In the genomic region with DNA sequence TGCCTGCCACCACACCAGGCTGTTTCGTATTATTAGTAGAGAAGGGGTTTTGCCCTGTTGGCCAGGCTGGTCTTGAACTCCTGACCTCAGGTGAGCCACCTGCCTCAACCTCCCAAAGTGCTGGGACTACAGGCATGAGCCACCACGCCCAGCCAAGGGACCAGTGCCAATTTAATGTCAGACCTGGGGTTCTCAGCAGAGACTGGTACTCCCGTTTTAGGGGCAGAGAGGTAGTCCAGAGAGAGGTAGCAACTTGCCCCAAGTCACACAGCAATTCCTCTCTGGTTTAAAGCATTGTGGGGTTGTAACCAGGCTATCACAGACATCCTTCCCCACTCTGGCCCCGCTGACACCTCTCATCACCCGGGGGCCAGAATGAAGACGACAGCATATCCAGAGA, we compare ENCODE assay signal across 19 cellular contexts.
"Had no signal": no experiment of that assay in that cellular context is flagged by ENCODE, and none has a peak within 500 bp of the region (broad histone marks: within the 10 kb centered on the region; RNA-seq: fewer than 3 reads in every experiment).

No MANE protein-coding gene starts in this region.

- H3K9me3 ChIP-seq: gastroesophageal sphincter, heart right ventricle, left ventricle myocardium inferior, suprapubic skin, transverse colon, vagina had no signal

- H3K4me3 Mint-ChIP-seq: activated CD4-positive, alpha-beta memory T cell treated with anti-CD3 and anti-CD28 coated beads, Interleukin-2, amount 10 ng/mL, durations not matched to agents 7 days and 5 days; activated naive CD8-positive, alpha-beta T cell treated with anti-CD3 and anti-CD28 coated beads, Interleukin-2, amount 10 ng/mL, durations not matched to agents 7 days and 5 days had no signal

- H3K4me1 ChIP-seq: left ventricle myocardium inferior had no signal

- DNase-seq: activated CD4-positive, alpha-beta memory T cell treated with anti-CD3 and anti-CD28 coated beads, Interleukin-2, amount 10 ng/mL, durations not matched to agents 7 days and 5 days; activated CD4-positive, alpha-beta T cell treated with anti-CD3 and anti-CD28 coated beads for 48 hours; activated CD4-positive, CD25-positive, alpha-beta regulatory T cell; activated gamma-delta T cell; activated naive CD8-positive, alpha-beta T cell treated with anti-CD3 and anti-CD28 coated beads, Interleukin-2, amount 10 ng/mL, durations not matched to agents 7 days and 5 days; cerebellar nuclear complex; effector CD8-positive, alpha-beta T cell; heart right ventricle; immature natural killer cell; kidney glomerular epithelial cell; left ventricle myocardium inferior; mammary epithelial cell; retina; stimulated activated naive CD4-positive, alpha-beta T cell treated with Interleukin-2 at 50 U/mL for 16 hours; T-cell; transverse colon had no signal

- H3K4me1 Mint-ChIP-seq: activated CD4-positive, alpha-beta memory T cell treated with anti-CD3 and anti-CD28 coated beads, Interleukin-2, amount 10 ng/mL, durations not matched to agents 7 days and 5 days had no signal

- H3K27me3 ChIP-seq: gastroesophageal sphincter, suprapubic skin, vagina had no signal

- H3K27ac Mint-ChIP-seq: activated CD4-positive, alpha-beta memory T cell treated with anti-CD3 and anti-CD28 coated beads, Interleukin-2, amount 10 ng/mL, durations not matched to agents 7 days and 5 days; activated naive CD8-positive, alpha-beta T cell treated with anti-CD3 and anti-CD28 coated beads, Interleukin-2, amount 10 ng/mL, durations not matched to agents 7 days and 5 days; immature natural killer cell; T-cell had no signal

- H3K9me3 Mint-ChIP-seq: activated CD4-positive, alpha-beta memory T cell treated with anti-CD3 and anti-CD28 coated beads, Interleukin-2, amount 10 ng/mL, durations not matched to agents 7 days and 5 days; activated naive CD8-positive, alpha-beta T cell treated with anti-CD3 and anti-CD28 coated beads, Interleukin-2, amount 10 ng/mL, durations not matched to agents 7 days and 5 days; immature natural killer cell; T-cell had no signal

- H3K27ac ChIP-seq: heart right ventricle, left ventricle myocardium inferior, suprapubic skin, transverse colon, vagina had no signal

- ATAC-seq: T-cell had no signal

- H3K36me3 Mint-ChIP-seq: activated naive CD8-positive, alpha-beta T cell treated with anti-CD3 and anti-CD28 coated beads, Interleukin-2, amount 10 ng/mL, durations not matched to agents 7 days and 5 days; immature natural killer cell; T-cell had no signal

- H3K36me3 ChIP-seq: transverse colon had no signal
